ENCODE assay signal across 11 cellular contexts in genomic region chr6:141153563-141153962, GRCh38.
DNase-seq lines count a peak whose midpoint lies in the region; ATAC-seq and TF ChIP-seq lines count a peak whose summit lies in the region.
"Had no signal": no experiment of that assay in that cellular context is flagged by ENCODE, and none has a peak within 500 bp of the region (broad histone marks: within the 10 kb centered on the region; RNA-seq: fewer than 3 reads in every experiment).

No MANE protein-coding gene starts in this region.

- H3K36me3 ChIP-seq in tibial artery (no peaks in the 10 kb centered on the region), WERI-Rb-1 (no peaks in the 10 kb centered on the region)
- H3K36me3 ChIP-seq: lower lobe of right lung, uterus had no signal

- peak overlapping the region; percentile 63 for H3K27ac Mint-ChIP-seq in activated naive CD4-positive, alpha-beta T cell treated with anti-CD3 and anti-CD28 coated beads, Interleukin-2, amount 50 U/mL, for 24 hours

- DNase-seq in activated naive CD4-positive, alpha-beta T cell treated with Interleukin-2 at 50 U/mL for 16 hours: peak; percentile 3
- no peak for DNase-seq in activated naive CD4-positive, alpha-beta T cell (lab: John Stamatoyannopoulos, UW)
- DNase-seq in tibial artery (no peak), WERI-Rb-1 (no peak), DMS79 (lab: John Stamatoyannopoulos, UW) (no peak)
- DNase-seq: lower lobe of right lung, psoas muscle, uterus had no signal

- H3K9me3 ChIP-seq in tibial artery (no peaks in the 10 kb centered on the region), WERI-Rb-1 (ENCODE audit: severe bottlenecking) (no peaks in the 10 kb centered on the region)
- H3K9me3 ChIP-seq: lower lobe of right lung, psoas muscle, uterus had no signal

- H3K27ac ChIP-seq in tibial artery (peak overlapping the region; percentile 7 to 38), WERI-Rb-1 (no peak overlapping the region)
- H3K27ac ChIP-seq: lower lobe of right lung, psoas muscle, uterus had no signal

- H3K4me1 ChIP-seq in tibial artery: peaks cover 0 to 37% (median 5%) of the 10 kb centered on the region in 4 donors
- H3K4me1 ChIP-seq: lower lobe of right lung, uterus had no signal

- peak overlapping the region; percentile 23 for H3K4me3 Mint-ChIP-seq in activated naive CD4-positive, alpha-beta T cell treated with anti-CD3 and anti-CD28 coated beads, Interleukin-2, amount 50 U/mL, for 24 hours

- H3K4me3 ChIP-seq in tibial artery (no peak overlapping the region), WERI-Rb-1 (ENCODE audit: low read depth, low read length) (no peak overlapping the region)
- H3K4me3 ChIP-seq: lower lobe of right lung, psoas muscle, uterus had no signal

- TF ChIP-seq CTCF in tibial artery (IDR thresholded peaks at IDR 0.05) (no peak), WERI-Rb-1 (IDR thresholded peaks at IDR 0.05; ENCODE audit: low read depth, low read length) (no peak)

- no peaks in the 10 kb centered on the region for H3K27me3 Mint-ChIP-seq in activated naive CD4-positive, alpha-beta T cell treated with anti-CD3 and anti-CD28 coated beads, Interleukin-2, amount 50 U/mL, for 24 hours

- ATAC-seq in HG03159 (IDR thresholded peaks at IDR 0.05; ENCODE audit: unreplicated experiment) (peak; percentile 58), GM19455 (IDR thresholded peaks at IDR 0.05; ENCODE audit: unreplicated experiment) (no peak)
- ATAC-seq: lower lobe of right lung, psoas muscle had no signal

- H3K27me3 ChIP-seq in tibial artery: no peaks in the 10 kb centered on the region
- no peaks in the 10 kb centered on the region for H3K27me3 ChIP-seq in WERI-Rb-1 (ENCODE audit: insufficient read depth, low read depth, severe bottlenecking)
- H3K27me3 ChIP-seq: uterus had no signal

- intact Hi-C loops in tibial artery (cut with DNase I; ENCODE audit: low total_unique reads): no loop called here

- no peaks in the 10 kb centered on the region for H3K9me3 Mint-ChIP-seq in activated naive CD4-positive, alpha-beta T cell treated with anti-CD3 and anti-CD28 coated beads, Interleukin-2, amount 50 U/mL, for 24 hours

- H3K4me1 Mint-ChIP-seq in activated naive CD4-positive, alpha-beta T cell treated with anti-CD3 and anti-CD28 coated beads, Interleukin-2, amount 50 U/mL, for 24 hours: peaks cover 30% of the 10 kb centered on the region

- peaks cover 3% of the 10 kb centered on the region for H3K36me3 Mint-ChIP-seq in activated naive CD4-positive, alpha-beta T cell treated with anti-CD3 and anti-CD28 coated beads, Interleukin-2, amount 50 U/mL, for 24 hours
